ENCODE assay signal across 10 cellular contexts in genomic region chr1:27445177-27445936, GRCh38. TPM values are rescaled to one million over a fixed set of nuclear protein-coding genes. Genes with fewer than 3 reads are reported as not detected.
DNase-seq lines count a peak whose midpoint lies in the region; ATAC-seq lines count a peak whose summit lies in the region.
"Had no signal": no experiment of that assay in that cellular context is flagged by ENCODE, and none has a peak within 500 bp of the region (broad histone marks: within the 10 kb centered on the region; RNA-seq: fewer than 3 reads in every experiment).

No MANE protein-coding gene starts in this region.

- peak in 1 of 2 donors; percentile 24 for DNase-seq in activated naive CD4-positive, alpha-beta T cell treated with anti-CD3 and anti-CD28 coated beads, Interleukin-2, amount 50 U/mL, for 72 hours (ENCODE audit: low spot score in 2 of 2)
- DNase-seq in activated naive CD4-positive, alpha-beta T cell treated with anti-CD3 and anti-CD28 coated beads, Interleukin-2, amount 50 U/mL, for 16 hours = no peak
- DNase-seq in central memory CD8-positive, alpha-beta T cell (ENCODE audit: low spot score in 2 of 2) = no peak
- DNase-seq in stimulated activated naive CD8-positive, alpha-beta T cell treated with anti-CD3 and anti-CD28 coated beads, Interleukin-15, amount 100 ng/mL, for 72 hours = peak; percentile 19 to 24
- DNase-seq in retina (no peak), RKO (ENCODE audit: low spot score) (no peak), ACHN (no peak)
- DNase-seq: HCEC 1CT had no signal

- peak overlapping the region; percentile 87 to 97 for H3K27ac Mint-ChIP-seq in activated naive CD4-positive, alpha-beta T cell treated with anti-CD3 and anti-CD28 coated beads, Interleukin-2, amount 50 U/mL, for 72 hours
- H3K27ac Mint-ChIP-seq in central memory CD8-positive, alpha-beta T cell (ENCODE audit: low read depth) = peak overlapping the region; percentile 56
- peak overlapping the region; percentile 75 to 91 for H3K27ac Mint-ChIP-seq in stimulated activated naive CD8-positive, alpha-beta T cell treated with anti-CD3 and anti-CD28 coated beads, Interleukin-15, amount 100 ng/mL, for 72 hours

- peaks cover 0 to 5% of the 10 kb centered on the region in 2 donors for H3K9me3 Mint-ChIP-seq in activated naive CD4-positive, alpha-beta T cell treated with anti-CD3 and anti-CD28 coated beads, Interleukin-2, amount 50 U/mL, for 72 hours
- no peaks in the 10 kb centered on the region for H3K9me3 Mint-ChIP-seq in central memory CD8-positive, alpha-beta T cell
- H3K9me3 Mint-ChIP-seq in stimulated activated naive CD8-positive, alpha-beta T cell treated with anti-CD3 and anti-CD28 coated beads, Interleukin-15, amount 100 ng/mL, for 72 hours = no peaks in the 10 kb centered on the region

- no peaks in the 10 kb centered on the region for H3K27me3 Mint-ChIP-seq in central memory CD8-positive, alpha-beta T cell
- H3K27me3 Mint-ChIP-seq in stimulated activated naive CD8-positive, alpha-beta T cell treated with anti-CD3 and anti-CD28 coated beads, Interleukin-15, amount 100 ng/mL, for 72 hours = no peaks in the 10 kb centered on the region

- H3K4me1 Mint-ChIP-seq in central memory CD8-positive, alpha-beta T cell = peaks cover 27% of the 10 kb centered on the region
- peaks cover 59% of the 10 kb centered on the region for H3K4me1 Mint-ChIP-seq in stimulated activated naive CD8-positive, alpha-beta T cell treated with anti-CD3 and anti-CD28 coated beads, Interleukin-15, amount 100 ng/mL, for 72 hours

- no peak overlapping the region for H3K4me3 Mint-ChIP-seq in central memory CD8-positive, alpha-beta T cell
- peak overlapping the region; percentile 60 to 77 for H3K4me3 Mint-ChIP-seq in stimulated activated naive CD8-positive, alpha-beta T cell treated with anti-CD3 and anti-CD28 coated beads, Interleukin-15, amount 100 ng/mL, for 72 hours

- in situ Hi-C loops in ACHN (cut with HindIII; ENCODE audit: low pct_ligation_motif_present, low pct_unique_long_range_greater_than_20kb, low sequenced_read_pairs) = no loop called here

- peak; percentile 68 to 84 for ATAC-seq in activated naive CD4-positive, alpha-beta T cell treated with anti-CD3 and anti-CD28 coated beads, Interleukin-2, amount 50 U/mL, for 72 hours
- peak; percentile 49 for ATAC-seq in HG03565 (IDR thresholded peaks at IDR 0.05; ENCODE audit: unreplicated experiment)
- no peak for ATAC-seq in central memory CD8-positive, alpha-beta T cell (replicated peaks; ENCODE audit: extremely low read depth, poor library complexity, severe bottlenecking)
- ATAC-seq in stimulated activated naive CD8-positive, alpha-beta T cell treated with anti-CD3 and anti-CD28 coated beads, Interleukin-15, amount 100 ng/mL, for 72 hours = peak; percentile 93
- ATAC-seq: SK-N-SH treated with all-trans-retinoic acid at 6 μM for 48 hours had no signal

- peaks cover 0 to 21% of the 10 kb centered on the region in 2 donors for H3K36me3 Mint-ChIP-seq in activated naive CD4-positive, alpha-beta T cell treated with anti-CD3 and anti-CD28 coated beads, Interleukin-2, amount 50 U/mL, for 72 hours
- H3K36me3 Mint-ChIP-seq in central memory CD8-positive, alpha-beta T cell (ENCODE audit: insufficient read depth) = peaks cover 19% of the 10 kb centered on the region

RNA-seq across cellular contexts. Expression of gene WASF2, which starts 44.6 kb away (rescaled TPM):
- 100 to 1,000 TPM in 1 of 2 donors, 10 to 100 TPM in 1; 97.8 to 116 TPM for total RNA-seq in activated naive CD4-positive, alpha-beta T cell treated with anti-CD3 and anti-CD28 coated beads, Interleukin-2, amount 50 U/mL, for 72 hours

RNA-seq across cellular contexts. Expression of gene GPR3, which starts 52.9 kb away (rescaled TPM):
- under 1 TPM; 0.25 to 0.72 TPM for total RNA-seq in activated naive CD4-positive, alpha-beta T cell treated with anti-CD3 and anti-CD28 coated beads, Interleukin-2, amount 50 U/mL, for 72 hours

Comparison
In these comparisons a context has a peak if more than half of its experiments do, and no peak if none do; other contexts are left out.
1. DNase-seq: peak in stimulated activated naive CD8-positive, alpha-beta T cell treated with anti-CD3 and anti-CD28 coated beads, Interleukin-15, amount 100 ng/mL, for 72 hours (2 of 2); none in activated naive CD4-positive, alpha-beta T cell treated with anti-CD3 and anti-CD28 coated beads, Interleukin-2, amount 50 U/mL, for 16 hours (single experiment), central memory CD8-positive, alpha-beta T cell (0 of 2), retina (single experiment), RKO (single experiment) and ACHN (single experiment).
2. Peak in every context shown above with its lines, with median percentiles within 50 percentile points of each other: H3K27ac Mint-ChIP-seq.